22 cellular contexts compared by ENCODE assay signal in the genomic region with DNA sequence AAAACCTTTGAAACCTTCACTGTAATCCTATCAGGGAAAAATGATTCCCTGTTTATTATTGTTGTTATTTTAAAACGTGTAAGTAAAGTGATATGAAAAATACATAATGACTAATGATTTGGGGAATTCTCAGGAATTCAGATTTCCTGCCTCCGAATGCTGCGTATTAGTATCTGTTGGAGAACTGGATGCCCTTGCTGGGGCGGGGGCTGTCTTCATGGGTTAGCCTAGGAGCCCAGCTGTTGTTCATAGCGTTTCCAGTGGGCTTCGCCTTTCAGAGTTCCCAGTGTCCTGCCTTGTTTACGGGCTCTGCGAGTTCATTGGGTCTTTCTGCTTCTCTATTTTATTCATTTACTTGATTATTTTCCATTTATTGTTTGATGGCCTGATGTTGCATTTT.
"Had no signal": no experiment of that assay in that cellular context is flagged by ENCODE, and none has a peak within 500 bp of the region (broad histone marks: within the 10 kb centered on the region; RNA-seq: fewer than 3 reads in every experiment).

No MANE protein-coding gene starts in this region.

- ATAC-seq: activated CD4-positive, CD25-positive, alpha-beta regulatory T cell treated with anti-CD3 and anti-CD28 coated beads, Interleukin-2, amount 50 U/mL, for 24 hours; activated CD8-positive, alpha-beta memory T cell treated with anti-CD3 and anti-CD28 coated beads, Interleukin-2, amount 10 ng/mL, durations not matched to agents 7 days and 5 days had no signal

- H3K27me3 Mint-ChIP-seq: activated CD8-positive, alpha-beta memory T cell treated with anti-CD3 and anti-CD28 coated beads, Interleukin-2, amount 10 ng/mL, durations not matched to agents 7 days and 5 days; activated naive CD4-positive, alpha-beta T cell treated with anti-CD3 and anti-CD28 coated beads, Interleukin-2, amount 50 U/mL, for 24 hours; brain; IgD-negative memory B cell had no signal

- DNase-seq: activated CD4-positive, alpha-beta T cell treated with anti-CD3 and anti-CD28 coated beads for 4 hours; activated CD4-positive, alpha-beta T cell treated with anti-CD3 and anti-CD28 coated beads, Interleukin-2, amount 50 U/mL, for 48 hours; activated CD8-positive, alpha-beta memory T cell treated with anti-CD3 and anti-CD28 coated beads, Interleukin-2, amount 10 ng/mL, durations not matched to agents 7 days and 5 days; aorta; KG1; NCI-H1092; NCI-H1930; NCI-H2171; NCI-H2227 treated with DMSO at 0.1 percent for 48 hours; NCI-H446 treated with DMSO at 0.1 percent for 48 hours; NK-92 treated with Interleukin-12 subunit alpha and Interleukin-12 subunit beta, amount 100 ng/mL, for 24 hours; OCI-M1; Right ventricle myocardium superior; RPMI8226; SJCRH30; SW 1271 had no signal

- H3K4me1 Mint-ChIP-seq: brain had no signal

- H3K9me3 Mint-ChIP-seq: activated naive CD4-positive, alpha-beta T cell treated with anti-CD3 and anti-CD28 coated beads, Interleukin-2, amount 50 U/mL, for 24 hours; brain; IgD-negative memory B cell; T-helper 2 cell treated with Interferon-gamma antibody and Interleukin-4, amounts not matched to agents 5 μg/mL and 100 μg/mL, for 36 hours had no signal

- H3K27me3 ChIP-seq: cardiac muscle cell, SJCRH30 had no signal

- H3K27ac Mint-ChIP-seq: activated CD8-positive, alpha-beta memory T cell treated with anti-CD3 and anti-CD28 coated beads, Interleukin-2, amount 10 ng/mL, durations not matched to agents 7 days and 5 days; activated naive CD4-positive, alpha-beta T cell treated with anti-CD3 and anti-CD28 coated beads, Interleukin-2, amount 50 U/mL, for 24 hours; IgD-negative memory B cell; T-helper 2 cell treated with Interferon-gamma antibody and Interleukin-4, amounts not matched to agents 5 μg/mL and 100 μg/mL, for 36 hours had no signal

- H3K4me3 Mint-ChIP-seq: activated CD8-positive, alpha-beta memory T cell treated with anti-CD3 and anti-CD28 coated beads, Interleukin-2, amount 10 ng/mL, durations not matched to agents 7 days and 5 days; activated naive CD4-positive, alpha-beta T cell treated with anti-CD3 and anti-CD28 coated beads, Interleukin-2, amount 50 U/mL, for 24 hours; brain; IgD-negative memory B cell; T-helper 2 cell treated with Interferon-gamma antibody and Interleukin-4, amounts not matched to agents 5 μg/mL and 100 μg/mL, for 36 hours had no signal

- H3K9me3 ChIP-seq: SJCRH30 had no signal

- H3K4me3 ChIP-seq: cardiac muscle cell, SJCRH30 had no signal

- H3K4me1 ChIP-seq: SJCRH30 had no signal

- H3K27ac ChIP-seq: cardiac muscle cell, SJCRH30 had no signal
